14 cellular contexts compared by ENCODE assay signal in the genomic region with DNA sequence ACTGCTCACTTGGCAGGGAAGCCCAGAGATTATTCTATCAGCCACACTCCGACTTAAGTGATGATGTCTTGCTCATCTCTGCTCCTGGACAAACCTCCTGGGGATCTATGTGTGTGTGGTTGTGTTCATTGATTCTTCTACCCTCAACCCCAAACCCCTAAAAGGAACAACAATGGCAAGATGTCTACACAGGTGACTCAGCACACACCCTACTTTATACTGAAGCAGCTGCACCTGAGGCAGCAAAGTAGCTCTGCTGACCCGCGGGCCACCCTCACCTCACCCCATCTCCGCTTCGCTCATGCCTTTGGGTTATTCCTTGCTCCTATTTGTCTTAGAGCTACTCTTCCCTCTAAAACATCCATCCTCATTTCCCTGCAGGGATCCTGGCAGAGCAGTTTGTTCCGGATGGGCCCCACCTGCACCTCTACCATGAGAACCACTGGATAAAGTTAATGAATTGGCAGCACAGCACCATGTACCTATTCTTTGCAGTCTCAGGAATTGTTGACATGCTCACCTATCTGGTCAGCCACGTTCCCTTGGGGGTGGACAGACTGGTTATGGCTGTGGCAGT. TPM values are rescaled to one million over a fixed set of nuclear protein-coding genes. Genes with fewer than 3 reads are reported as not detected.
DNase-seq lines count a peak whose midpoint lies in the region; ATAC-seq and TF ChIP-seq lines count a peak whose summit lies in the region.
"Had no signal": no experiment of that assay in that cellular context is flagged by ENCODE, and none has a peak within 500 bp of the region (broad histone marks: within the 10 kb centered on the region; RNA-seq: fewer than 3 reads in every experiment).

No MANE protein-coding gene starts in this region.

- intact Hi-C loops in esophagus squamous epithelium (cut with DNase I): loop anchor here (10.0 kb wide), 1 partner anchor 70 kb away; no protein-coding TSS in a partner anchor

- peaks cover 10% of the 10 kb centered on the region for H3K36me3 Mint-ChIP-seq in activated naive CD4-positive, alpha-beta T cell treated with anti-CD3 and anti-CD28 coated beads, Interleukin-2, amount 50 U/mL, for 24 hours

- H3K4me1 ChIP-seq in RWPE2 (ENCODE audit: insufficient read depth, poor library complexity, severe bottlenecking) (peaks cover 41% of the 10 kb centered on the region), esophagus squamous epithelium (peaks cover 15 to 33% (median 15%) of the 10 kb centered on the region in 3 donors), urinary bladder (ENCODE audit: insufficient read depth) (no peaks in the 10 kb centered on the region)

- no peaks in the 10 kb centered on the region for H3K27me3 Mint-ChIP-seq in activated naive CD4-positive, alpha-beta T cell treated with anti-CD3 and anti-CD28 coated beads, Interleukin-2, amount 50 U/mL, for 24 hours
- H3K27me3 Mint-ChIP-seq: central memory CD8-positive, alpha-beta T cell had no signal

- peak overlapping the region; percentile 89 for H3K27ac Mint-ChIP-seq in activated naive CD4-positive, alpha-beta T cell treated with anti-CD3 and anti-CD28 coated beads, Interleukin-2, amount 50 U/mL, for 24 hours
- H3K27ac Mint-ChIP-seq: nephron progenitor cell had no signal

- H3K27ac ChIP-seq in RWPE2 (ENCODE audit: poor library complexity, severe bottlenecking) (peak overlapping the region; percentile 91), esophagus squamous epithelium (peak overlapping the region; percentile 48 to 79 (median 69)), urinary bladder (ENCODE audit: low read depth) (peak overlapping the region; percentile 53)

- no peaks in the 10 kb centered on the region for H3K36me3 ChIP-seq in RWPE2 (ENCODE audit: low read depth)
- peaks cover 0 to 26% (median 0%) of the 10 kb centered on the region in 3 donors for H3K36me3 ChIP-seq in esophagus squamous epithelium
- no peaks in the 10 kb centered on the region for H3K36me3 ChIP-seq in urinary bladder (ENCODE audit: insufficient read depth)

- ATAC-seq in RWPE2 (ENCODE audit: low read depth) (peak; percentile 55), GM21360 (IDR thresholded peaks at IDR 0.05; ENCODE audit: unreplicated experiment) (no peak), GM18867 (IDR thresholded peaks at IDR 0.05; ENCODE audit: unreplicated experiment) (no peak)

- no peak for DNase-seq in activated naive CD4-positive, alpha-beta T cell (lab: John Stamatoyannopoulos, UW)
- DNase-seq in RWPE2 (ENCODE audit: low spot score) (no peak), esophagus squamous epithelium (lab: John Stamatoyannopoulos, UW) (no peak), DMS79 (lab: John Stamatoyannopoulos, UW) (no peak)
- DNase-seq: activated CD8-positive, alpha-beta memory T cell treated with anti-CD3 and anti-CD28 coated beads, Interleukin-2, amount 50 U/mL, for 48 hours; C1 segment of cervical spinal cord; NCI-H1694; nephron progenitor cell had no signal

- peaks cover 75% of the 10 kb centered on the region for H3K4me1 Mint-ChIP-seq in activated naive CD4-positive, alpha-beta T cell treated with anti-CD3 and anti-CD28 coated beads, Interleukin-2, amount 50 U/mL, for 24 hours
- H3K4me1 Mint-ChIP-seq: nephron progenitor cell had no signal

- 52 to 59% methylated on average over 7 of the region's 7 CpGs for WGBS in esophagus squamous epithelium, 2 donors
- WGBS in urinary bladder: 75% methylated on average over 7 of the region's 7 CpGs

- TF ChIP-seq POLR2A in esophagus squamous epithelium (IDR thresholded peaks at IDR 0.05): no peak

- peak overlapping the region; percentile 59 for H3K4me3 Mint-ChIP-seq in activated naive CD4-positive, alpha-beta T cell treated with anti-CD3 and anti-CD28 coated beads, Interleukin-2, amount 50 U/mL, for 24 hours
- H3K4me3 Mint-ChIP-seq: nephron progenitor cell had no signal

- no peaks in the 10 kb centered on the region for H3K9me3 Mint-ChIP-seq in activated naive CD4-positive, alpha-beta T cell treated with anti-CD3 and anti-CD28 coated beads, Interleukin-2, amount 50 U/mL, for 24 hours
- H3K9me3 Mint-ChIP-seq: central memory CD8-positive, alpha-beta T cell; nephron progenitor cell had no signal

- no peaks in the 10 kb centered on the region for H3K27me3 ChIP-seq in RWPE2 (ENCODE audit: insufficient read depth, poor library complexity, severe bottlenecking)
- no peaks in the 10 kb centered on the region for H3K27me3 ChIP-seq in esophagus squamous epithelium

- TF ChIP-seq CTCF in RWPE2 (IDR thresholded peaks at IDR 0.05; ENCODE audit: poor library complexity, severe bottlenecking) (no peak), esophagus squamous epithelium (IDR thresholded peaks at IDR 0.05) (no peak)

- H3K9me3 ChIP-seq in RWPE2 (ENCODE audit: severe bottlenecking) (no peaks in the 10 kb centered on the region), esophagus squamous epithelium (no peaks in the 10 kb centered on the region)

- no peak overlapping the region for H3K4me3 ChIP-seq in RWPE2 (ENCODE audit: severe bottlenecking)
- H3K4me3 ChIP-seq in esophagus squamous epithelium: peak overlapping the region in 1 of 4 donors; percentile 3
- H3K4me3 ChIP-seq in urinary bladder (ENCODE audit: low read depth, low read length): no peak overlapping the region

RNA-seq across cellular contexts. Expression of a gene that starts 38.7 kb away (rescaled TPM):
- total RNA-seq in esophagus squamous epithelium (100 to 1,000 TPM in 2 of 4 donors, 10 to 100 TPM in 2; 30.1 to 127 (median 92.9) TPM), urinary bladder (18.2 TPM)
- polyA plus RNA-seq in urinary bladder: 4.5 TPM
- total RNA-seq: skeletal muscle tissue had no signal

RNA-seq across cellular contexts. Expression of a gene that starts 41.1 kb away (rescaled TPM):
- total RNA-seq in esophagus squamous epithelium (10 to 100 TPM; 18.2 to 35.9 (median 23.8) TPM), urinary bladder (24.7 TPM)
- polyA plus RNA-seq in urinary bladder: 19.6 TPM
